Comparison of ENCODE assay signal across 1 cellular context in genomic region chr9:128420651-128421473, GRCh38.
TF ChIP-seq lines count a peak whose summit lies in the region.

TSS of gene CERCAM (plus strand) at chr9:128420857. CDS start at chr9:128420878, 21 bp downstream.

TF ChIP-seq in HepG2, 621 proteins besides CTCF, POLR2A, EP300 and RAD21 (continued from another document and continues in another):
- TF ChIP-seq NR0B2 (CRISPR knock-in tag; IDR thresholded peaks at IDR 0.05) (no peak), RNF2 (conservative IDR thresholded peaks at IDR 0.05; ENCODE audit: low read depth) (no peak), ZNF441 (CRISPR knock-in tag; IDR thresholded peaks at IDR 0.05; ENCODE audit: borderline replicate concordance) (peak; percentile 50; the same call in 1 of the 2 replicates), SYNCRIP (IDR thresholded peaks at IDR 0.05; ENCODE audit: insufficient read depth, low read depth, low read length) (no peak), MAX (IDR thresholded peaks at IDR 0.05) (peak; percentile 32; the same call in 1 of the 2 replicates), HNF1B (CRISPR knock-in tag; IDR thresholded peaks at IDR 0.05) (peak; percentile 56; the same call in 1 of the 2 replicates), RAD51 (IDR thresholded peaks at IDR 0.05; ENCODE audit: borderline replicate concordance) (no peak), ADNP (CRISPR knock-in tag; IDR thresholded peaks at IDR 0.05) (no peak), HNRNPL (IDR thresholded peaks at IDR 0.05; ENCODE audit: low read depth, low read length) (peak; percentile 94), GATAD2A (CRISPR knock-in tag; IDR thresholded peaks at IDR 0.05) (0 out of 2 replicates have a peak, but pooled peaks have one; percentile 18), EEA1 (CRISPR knock-in tag; IDR thresholded peaks at IDR 0.05; ENCODE audit: borderline replicate concordance) (peak; percentile 37; the same call in 1 of the 2 replicates), CHD2 (IDR thresholded peaks at IDR 0.05; ENCODE audit: low read depth, low read length) (no peak), ZNF660 (CRISPR knock-in tag; IDR thresholded peaks at IDR 0.05; ENCODE audit: borderline replicate concordance, low read depth) (no peak), ZNF614 (CRISPR knock-in tag; IDR thresholded peaks at IDR 0.05; ENCODE audit: borderline replicate concordance) (0 out of 2 replicates have a peak, but pooled peaks have one; percentile 14), TFDP1 (CRISPR knock-in tag; IDR thresholded peaks at IDR 0.05; ENCODE audit: borderline replicate concordance) (no peak; the same call in 1 of the 2 replicates), ZNF598 (CRISPR knock-in tag; IDR thresholded peaks at IDR 0.05; ENCODE audit: borderline replicate concordance) (0 out of 2 replicates have a peak, but pooled peaks have one; percentile 51), ZNF75D (CRISPR knock-in tag; IDR thresholded peaks at IDR 0.05; ENCODE audit: borderline replicate concordance) (no peak), TBL1XR1 (IDR thresholded peaks at IDR 0.05; ENCODE audit: borderline replicate concordance, low read length, partially characterized antibody) (no peak), ZNF850 (CRISPR knock-in tag; conservative IDR thresholded peaks at IDR 0.05) (no peak), ZSCAN31 (CRISPR knock-in tag; IDR thresholded peaks at IDR 0.05; ENCODE audit: low read depth) (peak; percentile 55; the same call in 1 of the 2 replicates), DDIT3 (CRISPR knock-in tag; IDR thresholded peaks at IDR 0.05) (no peak), ZFP36L1 (CRISPR knock-in tag; IDR thresholded peaks at IDR 0.05) (no peak), EED (CRISPR knock-in tag; IDR thresholded peaks at IDR 0.05) (no peak), RORA (CRISPR knock-in tag; IDR thresholded peaks at IDR 0.05) (no peak), DR1 (CRISPR knock-in tag; IDR thresholded peaks at IDR 0.05) (no peak), TFAP4 (IDR thresholded peaks at IDR 0.05; ENCODE audit: borderline replicate concordance, low read depth) (0 out of 2 replicates have a peak, but pooled peaks have one; percentile 12), PRDM15 (CRISPR knock-in tag; IDR thresholded peaks at IDR 0.05) (no peak), ZNF616 (CRISPR knock-in tag; IDR thresholded peaks at IDR 0.05; ENCODE audit: low read depth) (no peak), TMF1 (CRISPR knock-in tag; IDR thresholded peaks at IDR 0.05; ENCODE audit: low read depth) (no peak), ZNF761 (CRISPR knock-in tag; conservative IDR thresholded peaks at IDR 0.05) (no peak), SALL1 (CRISPR knock-in tag; IDR thresholded peaks at IDR 0.05) (peak; percentile 48), ARID2 (CRISPR knock-in tag; IDR thresholded peaks at IDR 0.05; ENCODE audit: borderline replicate concordance) (no peak), RBAK (CRISPR knock-in tag; IDR thresholded peaks at IDR 0.05) (no peak), FOXP1 (IDR thresholded peaks at IDR 0.05) (no peak), FOXP1 (CRISPR knock-in tag; IDR thresholded peaks at IDR 0.05) (no peak), MXD3 (CRISPR knock-in tag; IDR thresholded peaks at IDR 0.05) (no peak), PRDM10 (CRISPR knock-in tag; IDR thresholded peaks at IDR 0.05; ENCODE audit: low read depth) (no peak), ZFP82 (CRISPR knock-in tag; IDR thresholded peaks at IDR 0.05; ENCODE audit: borderline replicate concordance) (no peak), CCDC6 (CRISPR knock-in tag; IDR thresholded peaks at IDR 0.05) (peak; percentile 75; the same call in 1 of the 2 replicates), HOMEZ (CRISPR knock-in tag; IDR thresholded peaks at IDR 0.05; ENCODE audit: low read depth) (no peak), ZNF839 (CRISPR knock-in tag; IDR thresholded peaks at IDR 0.05; ENCODE audit: borderline replicate concordance) (no peak), THAP8 (CRISPR knock-in tag; IDR thresholded peaks at IDR 0.05; ENCODE audit: borderline replicate concordance) (no peak), ZNF362 (CRISPR knock-in tag; IDR thresholded peaks at IDR 0.05; ENCODE audit: borderline replicate concordance) (peak; percentile 35; the same call in 1 of the 2 replicates), IRX3 (CRISPR knock-in tag; IDR thresholded peaks at IDR 0.05; ENCODE audit: borderline replicate concordance, low read depth) (no peak), ZMYM2 (CRISPR knock-in tag; IDR thresholded peaks at IDR 0.05) (no peak), POLR2G (IDR thresholded peaks at IDR 0.05; ENCODE audit: low read depth, low read length) (peak; percentile 44; the same call in 1 of the 2 replicates), FOXC1 (CRISPR knock-in tag; IDR thresholded peaks at IDR 0.05; ENCODE audit: borderline replicate concordance) (no peak), ZNF562 (CRISPR knock-in tag; IDR thresholded peaks at IDR 0.05; ENCODE audit: borderline replicate concordance) (no peak), KAT8 (CRISPR knock-in tag; IDR thresholded peaks at IDR 0.05) (0 out of 2 replicates have a peak, but pooled peaks have one; percentile 15), TEAD2 (CRISPR knock-in tag; IDR thresholded peaks at IDR 0.05) (no peak), ZNF713 (CRISPR knock-in tag; IDR thresholded peaks at IDR 0.05) (no peak), ZBTB7A (CRISPR knock-in tag; IDR thresholded peaks at IDR 0.05) (peak; percentile 54; the same call in 1 of the 2 replicates), KDM1A (CRISPR knock-in tag; IDR thresholded peaks at IDR 0.05) (no peak), CREB1 (IDR thresholded peaks at IDR 0.05) (no peak), CREB1 (CRISPR knock-in tag; IDR thresholded peaks at IDR 0.05) (no peak)
